In genomic region chr11:113241190-113242051, GRCh38 we compare ENCODE assay signal across 15 cellular contexts.
A peak's percentile ranks its signal among the peaks of the same experiment; 100 is the strongest.
DNase-seq lines count a peak whose midpoint lies in the region; ATAC-seq and TF ChIP-seq lines count a peak whose summit lies in the region.
"Had no signal": no experiment of that assay in that cellular context is flagged by ENCODE, and none has a peak within 500 bp of the region (broad histone marks: within the 10 kb centered on the region; RNA-seq: fewer than 3 reads in every experiment).

No MANE protein-coding gene starts in this region.

- H3K36me3 Mint-ChIP-seq in CD14-positive monocyte: no peaks in the 10 kb centered on the region

- H3K9ac ChIP-seq in fibroblast of lung (ENCODE audit: insufficient read depth, low read length): no peak overlapping the region
- H3K9ac ChIP-seq in stomach smooth muscle (ENCODE audit: low read length in 2 of 2): no peak overlapping the region
- H3K9ac ChIP-seq: neural progenitor cell had no signal

- TF ChIP-seq CTCF in fibroblast of lung (conservative IDR thresholded peaks at IDR 0.05 in 1 of 2, IDR thresholded peaks at IDR 0.05 in 1 of 2; ENCODE audit: low read depth in 1 of 2, low read length in 2 of 2): no peak
- TF ChIP-seq CTCF in CD14-positive monocyte (IDR thresholded peaks at IDR 0.05): no peak

- H3K36me3 ChIP-seq in SJCRH30 (peaks cover 8% of the 10 kb centered on the region), fibroblast of lung (ENCODE audit: control insufficient read depth, insufficient read depth, low read length) (no peaks in the 10 kb centered on the region), stomach smooth muscle (ENCODE audit: control insufficient read depth in 2 of 2, insufficient read depth in 2 of 2, low read length in 2 of 2) (peaks cover 0 to 10% of the 10 kb centered on the region in 2 donors)
- H3K36me3 ChIP-seq: neural progenitor cell had no signal

- DNase-seq in DMS 273 (lab: John Stamatoyannopoulos, UW; ENCODE audit: unreplicated experiment) (peak; percentile 58), DMS 273 treated with DMSO at 0.1 percent for 48 hours (lab: John Stamatoyannopoulos, UW) (no peak), SJCRH30 (peak; percentile 32 to 47), fibroblast of lung (ENCODE audit: low read depth in 2 of 2) (peak; percentile 36 to 61), CD14-positive monocyte (ENCODE audit: low spot score) (no peak)
- DNase-seq: activated CD4-positive, CD25-positive, alpha-beta regulatory T cell treated with anti-CD3 and anti-CD28 coated beads, Interleukin-2, amount 50 U/mL, for 72 hours; activated T-cell treated with anti-CD3 and anti-CD28 coated beads, Interleukin-2, amount 50 U/mL, for 24 hours; Calu3; effector memory CD8-positive, alpha-beta T cell; NCI-H1105 treated with DMSO at 0.1 percent for 48 hours had no signal

- H3K27ac Mint-ChIP-seq in CD14-positive monocyte: no peak overlapping the region
- H3K27ac Mint-ChIP-seq: activated T-cell treated with anti-CD3 and anti-CD28 coated beads, Interleukin-2, amount 50 U/mL, for 24 hours; effector memory CD8-positive, alpha-beta T cell; neural progenitor cell had no signal

- no peaks in the 10 kb centered on the region for H4K20me1 ChIP-seq in fibroblast of lung (ENCODE audit: control insufficient read depth, extremely low read depth, insufficient read depth, low read length)

- no peaks in the 10 kb centered on the region for H3K79me2 ChIP-seq in fibroblast of lung (ENCODE audit: control insufficient read depth, insufficient read depth, low read length)

- H3K9me3 Mint-ChIP-seq in CD14-positive monocyte: peaks cover 0 to 8% (median 0%) of the 10 kb centered on the region in 7 donors
- H3K9me3 Mint-ChIP-seq: activated T-cell treated with anti-CD3 and anti-CD28 coated beads, Interleukin-2, amount 50 U/mL, for 24 hours; effector memory CD8-positive, alpha-beta T cell; neural progenitor cell had no signal

- H2AFZ ChIP-seq in fibroblast of lung (ENCODE audit: low read length): no peak overlapping the region
- H2AFZ ChIP-seq: neural progenitor cell had no signal

- peaks cover 12% of the 10 kb centered on the region for H3K4me1 Mint-ChIP-seq in CD14-positive monocyte

- H3K9me3 ChIP-seq in SJCRH30 (replicated peaks) (no peaks in the 10 kb centered on the region), fibroblast of lung (ENCODE audit: control insufficient read depth, insufficient read depth, low read depth, low read length) (no peaks in the 10 kb centered on the region), stomach smooth muscle (ENCODE audit: control insufficient read depth in 2 of 2, low read length in 2 of 2) (no peaks in the 10 kb centered on the region)

- H3K27me3 Mint-ChIP-seq in CD14-positive monocyte (ENCODE audit: low read depth in 3 of 3): peaks cover 16 to 43% (median 23%) of the 10 kb centered on the region in 3 donors

- ATAC-seq in HG02970 (IDR thresholded peaks at IDR 0.05; ENCODE audit: low FRiP score, unreplicated experiment): no peak
- no peak for ATAC-seq in GM19324 (IDR thresholded peaks at IDR 0.05; ENCODE audit: low FRiP score, unreplicated experiment)
- ATAC-seq: effector memory CD8-positive, alpha-beta T cell had no signal

- H3K4me1 ChIP-seq in SJCRH30: peaks cover 14% of the 10 kb centered on the region
- no peaks in the 10 kb centered on the region for H3K4me1 ChIP-seq in fibroblast of lung (ENCODE audit: control insufficient read depth, extremely low read depth, insufficient read depth, low read length)
- H3K4me1 ChIP-seq in stomach smooth muscle (ENCODE audit: control insufficient read depth, insufficient read depth, low read length): peaks cover 16% of the 10 kb centered on the region

- H3K27ac ChIP-seq in SJCRH30: peak overlapping the region; percentile 29
- no peak overlapping the region for H3K27ac ChIP-seq in fibroblast of lung (ENCODE audit: insufficient read depth, low read length)
- peak overlapping the region; percentile 31 for H3K27ac ChIP-seq in stomach smooth muscle (ENCODE audit: low read length)
- H3K27ac ChIP-seq: 22Rv1, neural progenitor cell had no signal

- no peak overlapping the region for H3K4me2 ChIP-seq in fibroblast of lung (ENCODE audit: extremely low read depth, insufficient read depth, low read length)
- H3K4me2 ChIP-seq: neural progenitor cell had no signal

- H3K4me3 ChIP-seq in SJCRH30: no peak overlapping the region
- no peak overlapping the region for H3K4me3 ChIP-seq in fibroblast of lung (replicated peaks in 1 of 4; ENCODE audit: control extremely low read depth in 1 of 4, insufficient read depth in 1 of 4, low read depth in 3 of 4, low read length in 4 of 4)
- H3K4me3 ChIP-seq in stomach smooth muscle (ENCODE audit: low read length in 2 of 2): no peak overlapping the region
- H3K4me3 ChIP-seq: neural progenitor cell had no signal

- intact Hi-C loops in CD14-positive monocyte (cut with micrococcal nuclease): no loop called here

- H3K27me3 ChIP-seq in SJCRH30 (no peaks in the 10 kb centered on the region), fibroblast of lung (ENCODE audit: control insufficient read depth, insufficient read depth, low read length) (no peaks in the 10 kb centered on the region), stomach smooth muscle (ENCODE audit: control insufficient read depth in 1 of 2, insufficient read depth in 2 of 2, low read length in 2 of 2) (no peaks in the 10 kb centered on the region)
- H3K27me3 ChIP-seq: neural progenitor cell had no signal

- H3K4me3 Mint-ChIP-seq in CD14-positive monocyte: no peak overlapping the region
- H3K4me3 Mint-ChIP-seq: activated T-cell treated with anti-CD3 and anti-CD28 coated beads, Interleukin-2, amount 50 U/mL, for 24 hours; effector memory CD8-positive, alpha-beta T cell; neural progenitor cell had no signal

Comparison
In these comparisons a context has a peak if more than half of its experiments do, and no peak if none do; other contexts are left out.
1. DNase-seq: peak in DMS 273 (single experiment), SJCRH30 (2 of 2) and fibroblast of lung (2 of 2); none in DMS 273 treated with DMSO at 0.1 percent for 48 hours (single experiment) and CD14-positive monocyte (single experiment).